14 cellular contexts compared by ENCODE assay signal in the genomic region with DNA sequence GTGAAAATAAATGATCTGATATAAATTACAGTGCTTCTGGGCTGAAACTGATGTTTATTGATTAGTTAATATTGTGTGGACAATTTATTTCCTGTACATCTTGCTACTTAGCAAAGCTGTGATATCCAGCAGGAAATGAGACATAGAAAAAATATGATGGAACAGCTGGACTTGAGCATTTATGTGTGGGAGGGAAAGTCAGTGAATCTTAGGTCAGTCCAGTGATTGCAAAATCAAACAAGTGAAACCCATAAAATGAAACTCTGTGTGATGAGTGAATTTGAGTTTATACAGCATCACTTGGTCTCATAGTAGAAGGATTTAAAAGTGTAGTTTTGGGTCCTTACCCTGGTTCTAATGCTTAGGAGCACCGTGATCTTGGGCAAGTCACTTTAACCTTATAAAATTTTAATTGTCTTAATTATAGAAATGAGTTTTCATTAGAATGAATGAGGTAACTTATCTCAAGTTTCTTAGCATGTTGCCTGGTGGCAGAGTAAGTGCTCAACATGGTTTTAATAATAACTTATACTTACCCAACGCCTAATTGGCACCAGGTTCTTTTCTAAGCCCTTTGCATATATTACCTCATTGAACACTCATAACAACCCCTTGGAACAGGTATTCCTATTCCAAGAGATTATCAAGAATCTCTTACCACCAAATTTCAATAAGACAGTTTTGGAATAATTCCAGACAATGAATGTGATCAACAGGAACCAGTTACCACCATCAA.
DNase-seq lines count a peak whose midpoint lies in the region; ATAC-seq and TF ChIP-seq lines count a peak whose summit lies in the region.
"Had no signal": no experiment of that assay in that cellular context is flagged by ENCODE, and none has a peak within 500 bp of the region (broad histone marks: within the 10 kb centered on the region; RNA-seq: fewer than 3 reads in every experiment).

No MANE protein-coding gene starts in this region.

- no peak overlapping the region for H2AK5ac ChIP-seq in mesenchymal stem cell (ENCODE audit: low read length, severe bottlenecking)

- no peak overlapping the region for H3K23ac ChIP-seq in mesenchymal stem cell (ENCODE audit: low read length in 2 of 2)

- H3K9ac ChIP-seq in mesenchymal stem cell (ENCODE audit: low read length) = peak overlapping the region; percentile 61

- H3K9me3 ChIP-seq in mesenchymal stem cell (ENCODE audit: control insufficient read depth, low read length) = no peaks in the 10 kb centered on the region
- H3K9me3 ChIP-seq: HAP-1, SJSA1, upper lobe of right lung had no signal

- no peak overlapping the region for H3K18ac ChIP-seq in mesenchymal stem cell (ENCODE audit: low read depth in 1 of 2, low read length in 2 of 2)

- H3K27ac ChIP-seq in mesenchymal stem cell (ENCODE audit: low read length, poor library complexity, severe bottlenecking) = no peak overlapping the region
- H3K27ac ChIP-seq: HL-60, SJSA1, upper lobe of right lung had no signal

- no peak overlapping the region for H4K8ac ChIP-seq in mesenchymal stem cell (ENCODE audit: low read length)

- H3K14ac ChIP-seq in mesenchymal stem cell (ENCODE audit: low read length in 2 of 2) = no peak overlapping the region

- no peaks in the 10 kb centered on the region for H3K36me3 ChIP-seq in mesenchymal stem cell (ENCODE audit: control insufficient read depth in 1 of 2, insufficient read depth in 2 of 2, low read depth in 1 of 2, low read length in 2 of 2)
- H3K36me3 ChIP-seq: HAP-1, SJSA1, upper lobe of right lung had no signal

- no peaks in the 10 kb centered on the region for H3K27me3 ChIP-seq in mesenchymal stem cell (ENCODE audit: control insufficient read depth in 1 of 2, insufficient read depth in 1 of 2, low read length in 2 of 2)
- H3K27me3 ChIP-seq: SJSA1, upper lobe of right lung had no signal

- 78% methylated on average over 1 of the region's 2 CpGs for WGBS in mesenchymal stem cell

- ATAC-seq in HG03095 (IDR thresholded peaks at IDR 0.05; ENCODE audit: unreplicated experiment) (no peak), HG03521 (IDR thresholded peaks at IDR 0.05; ENCODE audit: unreplicated experiment) (no peak), HG02759 (IDR thresholded peaks at IDR 0.05; ENCODE audit: unreplicated experiment) (no peak)
- ATAC-seq: upper lobe of right lung had no signal

- no peak overlapping the region for H3K4me3 ChIP-seq in AG10803 (ENCODE audit: low read length)
- H3K4me3 ChIP-seq in epithelial cell of esophagus (ENCODE audit: low read length) = no peak overlapping the region
- no peak overlapping the region for H3K4me3 ChIP-seq in mesenchymal stem cell (ENCODE audit: insufficient read depth in 1 of 2, low read depth in 1 of 2, low read length in 2 of 2)
- H3K4me3 ChIP-seq: HAP-1, SJSA1, upper lobe of right lung had no signal

- H4K91ac ChIP-seq in mesenchymal stem cell (ENCODE audit: low read length) = no peak overlapping the region

- H2BK15ac ChIP-seq in mesenchymal stem cell (ENCODE audit: low read depth, poor library complexity, severe bottlenecking) = no peak overlapping the region

- H3K79me1 ChIP-seq in mesenchymal stem cell (replicated peaks; ENCODE audit: low read length, poor library complexity, severe bottlenecking) = no peaks in the 10 kb centered on the region

- TF ChIP-seq CTCF in AG10803 (conservative IDR thresholded peaks at IDR 0.05; ENCODE audit: low read length) (no peak), epithelial cell of esophagus (IDR thresholded peaks at IDR 0.05; ENCODE audit: insufficient read depth, low read depth, low read length, missing control alignments) (no peak)

- no peak overlapping the region for H2BK120ac ChIP-seq in mesenchymal stem cell (ENCODE audit: low read depth, low read length)

- H2BK5ac ChIP-seq in mesenchymal stem cell (ENCODE audit: low read depth, low read length, poor library complexity, severe bottlenecking) = no peak overlapping the region

- DNase-seq in AG10803 (ENCODE audit: low read depth) (peak; percentile 89), MV-4-11 (lab: John Stamatoyannopoulos, UW) (peak; percentile 86), epithelial cell of esophagus (ENCODE audit: low read depth) (peak; percentile 89), mesenchymal stem cell (peak; percentile 82)
- no peak for DNase-seq in activated CD8-positive, alpha-beta memory T cell treated with anti-CD3 and anti-CD28 coated beads for 24 hours
- DNase-seq: activated CD4-positive, alpha-beta T cell treated with anti-CD3 and anti-CD28 coated beads, Interleukin-2, amount 50 U/mL, for 4 hours; NCI-H2081; upper lobe of right lung had no signal

- no peak overlapping the region for H2AFZ ChIP-seq in mesenchymal stem cell (ENCODE audit: low read depth, low read length)

- H3K4me2 ChIP-seq in mesenchymal stem cell (ENCODE audit: low read length, poor library complexity, severe bottlenecking) = no peak overlapping the region

- H3K4ac ChIP-seq in mesenchymal stem cell (ENCODE audit: low read depth in 1 of 2, low read length in 2 of 2) = no peak overlapping the region

- H3K4me1 ChIP-seq in mesenchymal stem cell (ENCODE audit: control insufficient read depth, insufficient read depth, low read depth, low read length) = no peaks in the 10 kb centered on the region
- H3K4me1 ChIP-seq: HAP-1, SJSA1 had no signal

- H2BK12ac ChIP-seq in mesenchymal stem cell (ENCODE audit: low read length in 2 of 2) = no peak overlapping the region
